In the genomic region with DNA sequence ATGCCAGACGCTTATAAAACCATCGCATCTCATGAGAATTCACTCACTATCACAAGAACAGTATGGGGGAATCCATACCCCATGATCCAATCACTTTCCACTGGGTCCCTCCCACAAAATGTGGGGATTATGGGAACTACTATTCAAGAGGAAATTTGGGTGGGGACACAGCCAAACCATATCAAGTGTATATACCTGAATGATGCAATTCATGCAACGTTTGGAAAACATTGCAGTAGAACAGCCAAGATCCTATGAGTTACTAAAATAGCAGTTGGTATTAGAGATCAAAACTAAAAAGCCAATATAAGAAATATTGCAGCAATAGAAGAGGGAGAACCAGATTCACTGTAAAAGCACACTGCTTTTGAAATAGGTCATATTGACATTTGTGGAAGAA, we compare ENCODE assay signal across 40 cellular contexts.
"Had no signal": no experiment of that assay in that cellular context is flagged by ENCODE, and none has a peak within 500 bp of the region (broad histone marks: within the 10 kb centered on the region; RNA-seq: fewer than 3 reads in every experiment).

No MANE protein-coding gene starts in this region.

- ATAC-seq: activated CD8-positive, alpha-beta T cell treated with anti-CD3 and anti-CD28 coated beads for 36 hours; activated naive CD4-positive, alpha-beta T cell treated with anti-CD3 and anti-CD28 coated beads, Interleukin-2, amount 50 U/mL, for 72 hours; activated T-cell treated with anti-CD3 and anti-CD28 coated beads, Interleukin-2, amount 50 U/mL, for 4 hours; activated T-cell treated with anti-CD3 and anti-CD28 coated beads, Interleukin-2, amount 50 U/mL, for 72 hours; activated T-helper 17 cell treated with anti-CD3 and anti-CD28 coated beads, Interleukin-2, amount 50 U/mL, for 72 hours; body of pancreas had no signal

- H3K36me3 Mint-ChIP-seq: activated CD4-positive, alpha-beta memory T cell treated with anti-CD3 and anti-CD28 coated beads for 36 hours; activated naive CD4-positive, alpha-beta T cell treated with anti-CD3 and anti-CD28 coated beads, Interleukin-2, amount 50 U/mL, for 72 hours; activated naive CD8-positive, alpha-beta T cell treated with anti-CD3 and anti-CD28 coated beads for 36 hours had no signal

- DNase-seq: activated B cell treated with CpG ODN at 0.5 μM for 24 hours; activated CD4-positive, alpha-beta memory T cell treated with anti-CD3 and anti-CD28 coated beads for 36 hours; activated CD4-positive, alpha-beta T cell treated with anti-CD3 and anti-CD28 coated beads for 4 hours; activated CD4-positive, alpha-beta T cell treated with anti-CD3 and anti-CD28 coated beads, Interleukin-2, amount 10 ng/mL, durations not matched to agents 24 days and 14 days; activated CD4-positive, alpha-beta T cell treated with anti-CD3 and anti-CD28 coated beads, Interleukin-2, amount 50 U/mL, for 1 hour; activated CD4-positive, alpha-beta T cell treated with anti-CD3 and anti-CD28 coated beads, Interleukin-2, amount 50 U/mL, for 4 hours; activated CD4-positive, CD25-positive, alpha-beta regulatory T cell treated with anti-CD3 and anti-CD28 coated beads, Interleukin-2, amount 50 U/mL, for 72 hours; activated CD8-positive, alpha-beta memory T cell treated with anti-CD3 and anti-CD28 coated beads, Interleukin-2, amount 50 U/mL, for 4 hours; activated CD8-positive, alpha-beta T cell treated with anti-CD3 and anti-CD28 coated beads for 36 hours; activated effector memory CD4-positive, alpha-beta T cell treated with anti-CD3 and anti-CD28 coated beads, Interleukin-2, amount 50 U/mL, for 16 hours; activated gamma-delta T cell treated with Interleukin-2 at 50 U/mL for 16 hours; activated naive CD4-positive, alpha-beta T cell; activated naive CD4-positive, alpha-beta T cell treated with anti-CD3 and anti-CD28 coated beads for 36 hours; activated naive CD4-positive, alpha-beta T cell treated with anti-CD3 and anti-CD28 coated beads, Interleukin-2, amount 50 U/mL, for 16 hours; activated naive CD8-positive, alpha-beta T cell treated with anti-CD3 and anti-CD28 coated beads for 36 hours; activated T-cell treated with anti-CD3 and anti-CD28 coated beads for 4 hours; activated T-cell treated with anti-CD3 and anti-CD28 coated beads, Interleukin-2, amount 50 U/mL, for 1 hour; activated T-cell treated with anti-CD3 and anti-CD28 coated beads, Interleukin-2, amount 50 U/mL, for 4 hours; activated T-cell treated with anti-CD3 and anti-CD28 coated beads, Interleukin-2, amount 50 U/mL, for 72 hours; adrenal gland; amniotic stem cell; aorta; body of pancreas; brain microvascular endothelial cell; caudate nucleus; cerebellar nuclear complex; T-helper 1 cell; T-helper 2 cell; T-helper 9 cell had no signal

- H3K27ac ChIP-seq: adrenal gland, body of pancreas, brain microvascular endothelial cell, breast epithelium, cardiac muscle cell, VCaP had no signal

- H3K9me3 Mint-ChIP-seq: activated B cell treated with CpG ODN at 0.5 μM for 24 hours; activated CD4-positive, alpha-beta memory T cell treated with anti-CD3 and anti-CD28 coated beads for 36 hours; activated CD4-positive, alpha-beta T cell treated with anti-CD3 and anti-CD28 coated beads, Interleukin-2, amount 10 ng/mL, durations not matched to agents 24 days and 14 days; activated CD8-positive, alpha-beta T cell treated with anti-CD3 and anti-CD28 coated beads for 36 hours; activated naive CD4-positive, alpha-beta T cell treated with anti-CD3 and anti-CD28 coated beads for 36 hours; activated naive CD4-positive, alpha-beta T cell treated with anti-CD3 and anti-CD28 coated beads, Interleukin-2, amount 50 U/mL, for 72 hours; activated naive CD8-positive, alpha-beta T cell treated with anti-CD3 and anti-CD28 coated beads for 36 hours; activated T-cell treated with anti-CD3 and anti-CD28 coated beads, Interleukin-2, amount 50 U/mL, for 4 hours; activated T-cell treated with anti-CD3 and anti-CD28 coated beads, Interleukin-2, amount 50 U/mL, for 72 hours; activated T-helper 1 cell treated with anti-CD3 and anti-CD28 coated beads, Interleukin-12 subunit alpha, Interleukin-12 subunit beta, Interleukin-2, Interleukin-4 antibody, amounts not matched to agents 30 ng/mL and 10 ng/mL and 1 ng/mL, durations not matched to agents 14 hours and 24 hours and 36 hours; activated T-helper 17 cell treated with anti-CD3 and anti-CD28 coated beads, Interleukin-2, amount 50 U/mL, for 72 hours; T-helper 1 cell treated with Interleukin-12 subunit alpha and Interleukin-12 subunit beta and Interleukin-4 antibody, amounts not matched to agents 30 μg/mL and 1 μg/mL, for 36 hours; T-helper 2 cell treated with Interferon-gamma antibody and Interleukin-4, amounts not matched to agents 5 μg/mL and 100 μg/mL, for 36 hours had no signal

- H3K27me3 ChIP-seq: adrenal gland, body of pancreas, brain microvascular endothelial cell, breast epithelium, cardiac muscle cell had no signal

- H3K4me1 ChIP-seq: adrenal gland, body of pancreas, breast epithelium had no signal

- H3K4me3 ChIP-seq: adrenal gland, body of pancreas, breast epithelium, cardiac muscle cell had no signal

- H3K9me3 ChIP-seq: adrenal gland, body of pancreas, breast epithelium had no signal

- H3K4me1 Mint-ChIP-seq: activated CD4-positive, alpha-beta T cell treated with anti-CD3 and anti-CD28 coated beads, Interleukin-2, amount 10 ng/mL, durations not matched to agents 24 days and 14 days; activated naive CD8-positive, alpha-beta T cell treated with anti-CD3 and anti-CD28 coated beads for 36 hours; activated T-helper 17 cell treated with anti-CD3 and anti-CD28 coated beads, Interleukin-2, amount 50 U/mL, for 72 hours; central memory CD8-positive, alpha-beta T cell had no signal

- H3K27ac Mint-ChIP-seq: activated B cell treated with CpG ODN at 0.5 μM for 24 hours; activated CD4-positive, alpha-beta memory T cell treated with anti-CD3 and anti-CD28 coated beads for 36 hours; activated CD4-positive, alpha-beta T cell treated with anti-CD3 and anti-CD28 coated beads, Interleukin-2, amount 10 ng/mL, durations not matched to agents 24 days and 14 days; activated CD8-positive, alpha-beta T cell treated with anti-CD3 and anti-CD28 coated beads for 36 hours; activated naive CD4-positive, alpha-beta T cell treated with anti-CD3 and anti-CD28 coated beads for 36 hours; activated naive CD4-positive, alpha-beta T cell treated with anti-CD3 and anti-CD28 coated beads, Interleukin-2, amount 50 U/mL, for 72 hours; activated naive CD8-positive, alpha-beta T cell treated with anti-CD3 and anti-CD28 coated beads for 36 hours; activated T-cell treated with anti-CD3 and anti-CD28 coated beads, Interleukin-2, amount 50 U/mL, for 72 hours; activated T-helper 1 cell treated with anti-CD3 and anti-CD28 coated beads, Interleukin-12 subunit alpha, Interleukin-12 subunit beta, Interleukin-2, Interleukin-4 antibody, amounts not matched to agents 30 ng/mL and 10 ng/mL and 1 ng/mL, durations not matched to agents 14 hours and 24 hours and 36 hours; activated T-helper 17 cell treated with anti-CD3 and anti-CD28 coated beads, Interleukin-2, amount 50 U/mL, for 72 hours; T-helper 1 cell treated with Interleukin-12 subunit alpha and Interleukin-12 subunit beta and Interleukin-4 antibody, amounts not matched to agents 30 μg/mL and 1 μg/mL, for 36 hours; T-helper 2 cell treated with Interferon-gamma antibody and Interleukin-4, amounts not matched to agents 5 μg/mL and 100 μg/mL, for 36 hours had no signal

- H3K27me3 Mint-ChIP-seq: activated B cell treated with CpG ODN at 0.5 μM for 24 hours; activated CD4-positive, alpha-beta memory T cell treated with anti-CD3 and anti-CD28 coated beads for 36 hours; activated CD4-positive, alpha-beta T cell treated with anti-CD3 and anti-CD28 coated beads, Interleukin-2, amount 10 ng/mL, durations not matched to agents 24 days and 14 days; activated CD8-positive, alpha-beta T cell treated with anti-CD3 and anti-CD28 coated beads for 36 hours; activated naive CD8-positive, alpha-beta T cell treated with anti-CD3 and anti-CD28 coated beads for 36 hours; activated T-helper 17 cell treated with anti-CD3 and anti-CD28 coated beads, Interleukin-2, amount 50 U/mL, for 72 hours; central memory CD8-positive, alpha-beta T cell had no signal

- FAIRE-seq: astrocyte, TTC549 had no signal

- H3K4me3 Mint-ChIP-seq: activated B cell treated with CpG ODN at 0.5 μM for 24 hours; activated CD4-positive, alpha-beta memory T cell treated with anti-CD3 and anti-CD28 coated beads for 36 hours; activated CD4-positive, alpha-beta T cell treated with anti-CD3 and anti-CD28 coated beads, Interleukin-2, amount 10 ng/mL, durations not matched to agents 24 days and 14 days; activated CD8-positive, alpha-beta T cell treated with anti-CD3 and anti-CD28 coated beads for 36 hours; activated naive CD4-positive, alpha-beta T cell treated with anti-CD3 and anti-CD28 coated beads for 36 hours; activated naive CD8-positive, alpha-beta T cell treated with anti-CD3 and anti-CD28 coated beads for 36 hours; activated T-cell treated with anti-CD3 and anti-CD28 coated beads, Interleukin-2, amount 50 U/mL, for 4 hours; activated T-cell treated with anti-CD3 and anti-CD28 coated beads, Interleukin-2, amount 50 U/mL, for 72 hours; activated T-helper 1 cell treated with anti-CD3 and anti-CD28 coated beads, Interleukin-12 subunit alpha, Interleukin-12 subunit beta, Interleukin-2, Interleukin-4 antibody, amounts not matched to agents 30 ng/mL and 10 ng/mL and 1 ng/mL, durations not matched to agents 14 hours and 24 hours and 36 hours; activated T-helper 17 cell treated with anti-CD3 and anti-CD28 coated beads, Interleukin-2, amount 50 U/mL, for 72 hours; central memory CD8-positive, alpha-beta T cell; T-helper 1 cell treated with Interleukin-12 subunit alpha and Interleukin-12 subunit beta and Interleukin-4 antibody, amounts not matched to agents 30 μg/mL and 1 μg/mL, for 36 hours; T-helper 2 cell treated with Interferon-gamma antibody and Interleukin-4, amounts not matched to agents 5 μg/mL and 100 μg/mL, for 36 hours had no signal

- H3K36me3 ChIP-seq: adrenal gland, brain microvascular endothelial cell, breast epithelium, cardiac muscle cell had no signal
